Comparison of ENCODE assay signal across 1 cellular context in the genomic region with DNA sequence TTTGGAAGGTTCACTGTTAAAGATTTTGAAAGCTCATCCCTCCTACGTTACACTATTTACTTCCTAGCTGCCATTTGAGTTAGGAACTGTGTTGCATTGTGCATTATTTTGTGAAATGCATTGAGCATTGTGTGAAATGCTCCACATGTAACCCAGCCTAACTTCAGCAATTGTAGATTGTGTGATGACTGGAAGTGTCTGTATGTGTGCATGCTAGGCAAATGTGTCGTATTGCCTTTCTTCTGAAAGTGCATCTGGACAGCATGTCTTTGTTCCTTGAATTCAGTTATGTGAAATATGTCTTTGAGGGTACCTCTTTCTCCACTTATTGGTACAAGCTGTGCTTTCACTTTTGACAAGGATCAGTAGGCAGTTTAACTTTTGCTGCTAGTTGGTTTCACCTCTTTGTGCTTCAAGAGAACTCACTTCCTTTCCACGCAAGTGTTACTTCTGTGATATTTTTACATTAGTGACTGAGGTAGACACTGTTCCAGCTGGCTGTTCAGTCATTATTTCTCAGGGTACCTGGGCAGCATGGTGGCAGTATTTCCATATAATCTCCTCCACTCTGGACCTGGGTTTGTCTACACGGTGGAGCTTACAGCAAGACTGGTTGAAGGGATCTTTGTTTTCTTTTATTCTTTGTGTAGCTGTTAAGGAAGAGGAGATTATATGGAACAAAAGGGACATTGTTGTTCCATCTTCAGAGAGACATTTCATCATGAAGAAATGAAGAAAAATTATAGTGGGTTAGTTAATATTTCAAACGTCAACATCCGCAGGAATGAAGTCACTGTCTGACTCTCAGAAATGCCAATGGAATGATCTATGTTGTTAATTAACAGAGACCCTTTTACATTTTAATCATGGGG.
TF ChIP-seq lines count a peak whose summit lies in the region.

No MANE protein-coding gene starts in this region.

TF ChIP-seq in SK-N-SH treated with all-trans-retinoic acid at 6 μM for 48 hours, 23 proteins besides CTCF, POLR2A, EP300 and RAD21 (continued from another document):
- no peak for TF ChIP-seq CSRNP3 (CRISPR knock-in tag; IDR thresholded peaks at IDR 0.05)
TF ChIP-seq in SK-N-SH treated with all-trans-retinoic acid at 6 μM for 48 hours: peak in this region for 0.
